Comparison of ENCODE assay signal across 8 cellular contexts in genomic region chr7:19051767-19052375, GRCh38.
DNase-seq lines count a peak whose midpoint lies in the region; ATAC-seq and TF ChIP-seq lines count a peak whose summit lies in the region.

No MANE protein-coding gene starts in this region.

- POLR2A ChIA-PET in activated CD4-positive, alpha-beta T cell treated with anti-CD3 and anti-CD28 coated beads, Interleukin-2, amount 10 ng/mL, durations not matched to agents 7 days and 5 days (lab: Charles Lee), result no interaction called here

- ATAC-seq in GM21786 (IDR thresholded peaks at IDR 0.05; ENCODE audit: unreplicated experiment), result peak; percentile 94

- no peak overlapping the region for H3K27ac ChIP-seq in 22Rv1

- H3K9me3 Mint-ChIP-seq in activated CD4-positive, alpha-beta T cell treated with anti-CD3 and anti-CD28 coated beads, Interleukin-2, amount 10 ng/mL, durations not matched to agents 7 days and 5 days, result peaks cover 5% of the 10 kb centered on the region
- H3K9me3 Mint-ChIP-seq in glutamatergic neuron (ENCODE audit: unreplicated experiment), result peaks cover 1% of the 10 kb centered on the region

- H3K4me1 Mint-ChIP-seq in activated CD4-positive, alpha-beta T cell treated with anti-CD3 and anti-CD28 coated beads, Interleukin-2, amount 10 ng/mL, durations not matched to agents 7 days and 5 days, result no peaks in the 10 kb centered on the region
- no peaks in the 10 kb centered on the region for H3K4me1 Mint-ChIP-seq in glutamatergic neuron (ENCODE audit: low read depth, unreplicated experiment)

- no peaks in the 10 kb centered on the region for H3K27me3 Mint-ChIP-seq in activated CD4-positive, alpha-beta T cell treated with anti-CD3 and anti-CD28 coated beads, Interleukin-2, amount 10 ng/mL, durations not matched to agents 7 days and 5 days
- no peaks in the 10 kb centered on the region for H3K27me3 Mint-ChIP-seq in glutamatergic neuron (ENCODE audit: unreplicated experiment)

- H3K4me3 Mint-ChIP-seq in activated CD4-positive, alpha-beta T cell treated with anti-CD3 and anti-CD28 coated beads, Interleukin-2, amount 10 ng/mL, durations not matched to agents 7 days and 5 days, result no peak overlapping the region
- no peak overlapping the region for H3K4me3 Mint-ChIP-seq in glutamatergic neuron (ENCODE audit: unreplicated experiment)

- H3K36me3 Mint-ChIP-seq in activated CD4-positive, alpha-beta T cell treated with anti-CD3 and anti-CD28 coated beads, Interleukin-2, amount 10 ng/mL, durations not matched to agents 7 days and 5 days (ENCODE audit: low read depth), result no peaks in the 10 kb centered on the region
- no peaks in the 10 kb centered on the region for H3K36me3 Mint-ChIP-seq in glutamatergic neuron (ENCODE audit: unreplicated experiment)

- peak; percentile 92 for TF ChIP-seq CTCF in 22Rv1 (IDR thresholded peaks at IDR 0.05)
- TF ChIP-seq CTCF in glutamatergic neuron (IDR thresholded peaks at IDR 0.05; ENCODE audit: partially characterized antibody, unreplicated experiment), result peak; percentile 86

- CTCF ChIA-PET in activated CD4-positive, alpha-beta T cell treated with anti-CD3 and anti-CD28 coated beads, Interleukin-2, amount 10 ng/mL, durations not matched to agents 7 days and 5 days (lab: Charles Lee), result interaction anchor here (0.6 to 0.7 kb wide), 2 partner anchors 55 to 372 kb away, joined by 3 read pairs; no protein-coding TSS in a partner anchor

- DNase-seq in DMS53 treated with DMSO at 0.1 percent for 48 hours (lab: John Stamatoyannopoulos, UW; ENCODE audit: unreplicated experiment) (peak; percentile 65), KG1 (lab: John Stamatoyannopoulos, UW) (peak; percentile 3), glutamatergic neuron (peak; percentile 54), NK-92 (lab: John Stamatoyannopoulos, UW; ENCODE audit: unreplicated experiment) (no peak)
- DNase-seq in activated CD4-positive, alpha-beta T cell treated with anti-CD3 and anti-CD28 coated beads, Interleukin-2, amount 10 ng/mL, durations not matched to agents 7 days and 5 days, result peak; percentile 36
- DNase-seq in stimulated activated CD8-positive, alpha-beta memory T cell treated with anti-CD3 and anti-CD28 coated beads, Interleukin-7, amount 100 ng/mL, for 24 hours (ENCODE audit: low read depth), result peak; percentile 2

- no peak overlapping the region for H3K27ac Mint-ChIP-seq in activated CD4-positive, alpha-beta T cell treated with anti-CD3 and anti-CD28 coated beads, Interleukin-2, amount 10 ng/mL, durations not matched to agents 7 days and 5 days
- no peak overlapping the region for H3K27ac Mint-ChIP-seq in glutamatergic neuron (ENCODE audit: unreplicated experiment)
